ENCODE assay signal across 1 cellular context in the genomic region with DNA sequence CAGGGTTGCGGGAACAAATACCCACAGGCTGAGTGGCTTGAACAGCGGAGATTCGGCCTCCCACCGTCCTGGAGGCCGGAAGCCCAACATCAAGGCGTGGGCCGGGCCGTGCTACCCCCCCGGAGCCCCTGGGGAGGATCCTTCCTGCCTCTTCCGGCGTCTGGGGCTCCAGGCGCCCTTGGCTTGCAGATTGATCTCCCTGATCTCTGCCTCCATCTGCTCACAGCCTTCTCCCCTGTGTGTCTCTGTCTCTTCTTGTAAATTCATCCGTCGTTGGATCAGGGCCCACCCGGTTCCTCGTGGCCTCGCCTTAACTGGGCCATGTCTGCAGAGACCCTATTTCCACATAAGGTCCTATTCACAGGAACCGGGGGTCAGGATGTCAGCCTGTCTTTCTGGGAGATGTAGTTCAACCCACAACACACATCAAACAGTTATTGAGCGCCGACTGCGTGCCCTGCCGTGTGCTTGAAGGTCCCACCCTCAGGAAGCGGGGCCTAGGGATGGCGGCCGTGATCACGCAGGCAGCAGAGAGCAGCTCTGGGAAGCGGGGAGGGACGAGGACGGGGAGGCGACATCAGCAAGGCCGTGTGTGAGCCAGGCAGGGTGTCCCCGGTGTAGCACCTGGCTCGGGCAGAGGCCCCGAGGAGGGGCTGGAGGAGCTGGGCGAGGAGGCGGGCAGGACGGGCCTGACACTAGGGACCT.
TF ChIP-seq lines count a peak whose summit lies in the region.

No MANE protein-coding gene starts in this region.

TF ChIP-seq in K562, 482 proteins besides CTCF, POLR2A, EP300 and RAD21 (continues in another document):
- TF ChIP-seq NEUROD1 (IDR thresholded peaks at IDR 0.05; ENCODE audit: borderline replicate concordance, low read depth, low read length, partially characterized antibody) (peak; percentile 20), ZNF134 (CRISPR knock-in tag; conservative IDR thresholded peaks at IDR 0.05) (no peak), SOX6 (IDR thresholded peaks at IDR 0.05) (0 out of 2 replicates have a peak, but pooled peaks have one; percentile 15), ATF7 (IDR thresholded peaks at IDR 0.05) (0 out of 2 replicates have a peak, but pooled peaks have one; percentile 34), ZNF431 (CRISPR knock-in tag; IDR thresholded peaks at IDR 0.05) (no peak), HNRNPH1 (optimal IDR thresholded peaks at IDR 0.05; ENCODE audit: low read depth, low read length) (no peak), ETV1 (tag; conservative IDR thresholded peaks at IDR 0.05; ENCODE audit: low read depth) (peak; percentile 98), DPF2 (IDR thresholded peaks at IDR 0.05) (peak; percentile 66), SMAD4 (CRISPR knock-in tag; conservative IDR thresholded peaks at IDR 0.05) (peak; percentile 87), MEF2D (tag; conservative IDR thresholded peaks at IDR 0.05; ENCODE audit: low read depth) (no peak), GATAD2A (IDR thresholded peaks at IDR 0.05) (no peak), RFX1 (IDR thresholded peaks at IDR 0.05) (no peak), XRCC4 (IDR thresholded peaks at IDR 0.05; ENCODE audit: extremely low read depth, insufficient read depth, insufficient read length) (no peak), CBX1 (IDR thresholded peaks at IDR 0.05; ENCODE audit: low read depth) (peak; percentile 29; the same call in 1 of the 2 replicates), PHB (CRISPR knock-in tag; IDR thresholded peaks at IDR 0.05) (no peak), POLR2AphosphoS5 (IDR thresholded peaks at IDR 0.05; ENCODE audit: control insufficient read depth, insufficient read depth, low read depth, low read length) (no peak), NR2C1 (IDR thresholded peaks at IDR 0.05) (peak; percentile 73; the same call in 1 of the 2 replicates), NR2C1 (tag; IDR thresholded peaks at IDR 0.05) (peak; percentile 77; the same call in 1 of the 2 replicates), ZNF239 (CRISPR knock-in tag; IDR thresholded peaks at IDR 0.05) (no peak), NFRKB (IDR thresholded peaks at IDR 0.05; ENCODE audit: low read depth) (0 out of 2 replicates have a peak, but pooled peaks have one; percentile 53), SMARCA4 (IDR thresholded peaks at IDR 0.05) (peak; percentile 55), COPS2 (conservative IDR thresholded peaks at IDR 0.05) (no peak), PHF21A (IDR thresholded peaks at IDR 0.05; ENCODE audit: borderline replicate concordance, low read depth) (peak; percentile 63; the same call in 1 of the 2 replicates), ZNF124 (CRISPR knock-in tag; IDR thresholded peaks at IDR 0.05) (no peak), NCOR1 (IDR thresholded peaks at IDR 0.05) (peak; percentile 69), ZNF584 (CRISPR knock-in tag; IDR thresholded peaks at IDR 0.05; ENCODE audit: low read depth) (no peak), TCF3 (CRISPR knock-in tag; IDR thresholded peaks at IDR 0.05) (peak; percentile 40; the same call in 1 of the 2 replicates), SNIP1 (IDR thresholded peaks at IDR 0.05; ENCODE audit: low read depth) (peak; percentile 78), POLR2G (IDR thresholded peaks at IDR 0.05; ENCODE audit: low read depth, low read length) (peak; percentile 73), HDAC1 (IDR thresholded peaks at IDR 0.05) (peak in 1 of 2 experiments; percentile 39; a peak in 1 of 4 replicates), YY1 (IDR thresholded peaks at IDR 0.05; ENCODE audit: borderline replicate concordance in 1 of 3, control insufficient read depth in 1 of 3, extremely low read depth in 1 of 3, insufficient read depth in 3 of 3, insufficient read length in 1 of 3, insufficient replicate concordance in 2 of 3, low read depth in 1 of 3, low read length in 2 of 3) (peak in 2 of 3 experiments; percentile 16 to 25), HMG20A (CRISPR knock-in tag; conservative IDR thresholded peaks at IDR 0.05) (no peak), MBD2 (IDR thresholded peaks at IDR 0.05; ENCODE audit: borderline replicate concordance, low read depth) (0 out of 2 replicates have a peak, but pooled peaks have one; percentile 19), MECOM (CRISPR knock-in tag; IDR thresholded peaks at IDR 0.05) (no peak), NR2C2 (CRISPR knock-in tag; IDR thresholded peaks at IDR 0.05) (no peak), NR2C2 (tag; IDR thresholded peaks at IDR 0.05) (peak; percentile 78), POLR2B (IDR thresholded peaks at IDR 0.05; ENCODE audit: low read depth, partially characterized antibody) (no peak)
- TF ChIP-seq, protein P1, sequence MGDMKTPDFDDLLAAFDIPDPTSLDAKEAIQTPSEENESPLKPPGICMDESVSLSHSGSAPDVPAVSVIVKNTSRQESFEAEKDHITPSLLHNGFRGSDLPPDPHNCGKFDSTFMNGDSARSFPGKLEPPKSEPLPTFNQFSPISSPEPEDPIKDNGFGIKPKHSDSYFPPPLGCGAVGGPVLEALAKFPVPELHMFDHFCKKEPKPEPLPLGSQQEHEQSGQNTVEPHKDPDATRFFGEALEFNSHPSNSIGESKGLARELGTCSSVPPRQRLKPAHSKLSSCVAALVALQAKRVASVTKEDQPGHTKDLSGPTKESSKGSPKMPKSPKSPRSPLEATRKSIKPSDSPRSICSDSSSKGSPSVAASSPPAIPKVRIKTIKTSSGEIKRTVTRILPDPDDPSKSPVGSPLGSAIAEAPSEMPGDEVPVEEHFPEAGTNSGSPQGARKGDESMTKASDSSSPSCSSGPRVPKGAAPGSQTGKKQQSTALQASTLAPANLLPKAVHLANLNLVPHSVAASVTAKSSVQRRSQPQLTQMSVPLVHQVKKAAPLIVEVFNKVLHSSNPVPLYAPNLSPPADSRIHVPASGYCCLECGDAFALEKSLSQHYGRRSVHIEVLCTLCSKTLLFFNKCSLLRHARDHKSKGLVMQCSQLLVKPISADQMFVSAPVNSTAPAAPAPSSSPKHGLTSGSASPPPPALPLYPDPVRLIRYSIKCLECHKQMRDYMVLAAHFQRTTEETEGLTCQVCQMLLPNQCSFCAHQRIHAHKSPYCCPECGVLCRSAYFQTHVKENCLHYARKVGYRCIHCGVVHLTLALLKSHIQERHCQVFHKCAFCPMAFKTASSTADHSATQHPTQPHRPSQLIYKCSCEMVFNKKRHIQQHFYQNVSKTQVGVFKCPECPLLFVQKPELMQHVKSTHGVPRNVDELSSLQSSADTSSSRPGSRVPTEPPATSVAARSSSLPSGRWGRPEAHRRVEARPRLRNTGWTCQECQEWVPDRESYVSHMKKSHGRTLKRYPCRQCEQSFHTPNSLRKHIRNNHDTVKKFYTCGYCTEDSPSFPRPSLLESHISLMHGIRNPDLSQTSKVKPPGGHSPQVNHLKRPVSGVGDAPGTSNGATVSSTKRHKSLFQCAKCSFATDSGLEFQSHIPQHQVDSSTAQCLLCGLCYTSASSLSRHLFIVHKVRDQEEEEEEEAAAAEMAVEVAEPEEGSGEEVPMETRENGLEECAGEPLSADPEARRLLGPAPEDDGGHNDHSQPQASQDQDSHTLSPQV (IDR thresholded peaks at IDR 0.05), result peak; percentile 89
- TF ChIP-seq, protein P2, sequence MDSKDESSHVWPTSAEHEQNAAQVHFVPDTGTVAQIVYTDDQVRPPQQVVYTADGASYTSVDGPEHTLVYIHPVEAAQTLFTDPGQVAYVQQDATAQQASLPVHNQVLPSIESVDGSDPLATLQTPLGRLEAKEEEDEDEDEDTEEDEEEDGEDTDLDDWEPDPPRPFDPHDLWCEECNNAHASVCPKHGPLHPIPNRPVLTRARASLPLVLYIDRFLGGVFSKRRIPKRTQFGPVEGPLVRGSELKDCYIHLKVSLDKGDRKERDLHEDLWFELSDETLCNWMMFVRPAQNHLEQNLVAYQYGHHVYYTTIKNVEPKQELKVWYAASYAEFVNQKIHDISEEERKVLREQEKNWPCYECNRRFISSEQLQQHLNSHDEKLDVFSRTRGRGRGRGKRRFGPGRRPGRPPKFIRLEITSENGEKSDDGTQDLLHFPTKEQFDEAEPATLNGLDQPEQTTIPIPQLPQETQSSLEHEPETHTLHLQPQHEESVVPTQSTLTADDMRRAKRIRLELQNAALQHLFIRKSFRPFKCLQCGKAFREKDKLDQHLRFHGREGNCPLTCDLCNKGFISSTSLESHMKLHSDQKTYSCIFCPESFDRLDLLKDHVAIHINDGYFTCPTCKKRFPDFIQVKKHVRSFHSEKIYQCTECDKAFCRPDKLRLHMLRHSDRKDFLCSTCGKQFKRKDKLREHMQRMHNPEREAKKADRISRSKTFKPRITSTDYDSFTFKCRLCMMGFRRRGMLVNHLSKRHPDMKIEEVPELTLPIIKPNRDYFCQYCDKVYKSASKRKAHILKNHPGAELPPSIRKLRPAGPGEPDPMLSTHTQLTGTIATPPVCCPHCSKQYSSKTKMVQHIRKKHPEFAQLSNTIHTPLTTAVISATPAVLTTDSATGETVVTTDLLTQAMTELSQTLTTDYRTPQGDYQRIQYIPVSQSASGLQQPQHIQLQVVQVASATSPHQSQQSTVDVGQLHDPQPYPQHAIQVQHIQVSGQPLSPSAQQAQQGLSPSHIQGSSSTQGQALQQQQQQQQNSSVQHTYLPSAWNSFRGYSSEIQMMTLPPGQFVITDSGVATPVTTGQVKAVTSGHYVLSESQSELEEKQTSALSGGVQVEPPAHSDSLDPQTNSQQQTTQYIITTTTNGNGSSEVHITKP (IDR thresholded peaks at IDR 0.05; ENCODE audit: partially characterized antibody), result peak; percentile 63
- TF ChIP-seq, protein P3, sequence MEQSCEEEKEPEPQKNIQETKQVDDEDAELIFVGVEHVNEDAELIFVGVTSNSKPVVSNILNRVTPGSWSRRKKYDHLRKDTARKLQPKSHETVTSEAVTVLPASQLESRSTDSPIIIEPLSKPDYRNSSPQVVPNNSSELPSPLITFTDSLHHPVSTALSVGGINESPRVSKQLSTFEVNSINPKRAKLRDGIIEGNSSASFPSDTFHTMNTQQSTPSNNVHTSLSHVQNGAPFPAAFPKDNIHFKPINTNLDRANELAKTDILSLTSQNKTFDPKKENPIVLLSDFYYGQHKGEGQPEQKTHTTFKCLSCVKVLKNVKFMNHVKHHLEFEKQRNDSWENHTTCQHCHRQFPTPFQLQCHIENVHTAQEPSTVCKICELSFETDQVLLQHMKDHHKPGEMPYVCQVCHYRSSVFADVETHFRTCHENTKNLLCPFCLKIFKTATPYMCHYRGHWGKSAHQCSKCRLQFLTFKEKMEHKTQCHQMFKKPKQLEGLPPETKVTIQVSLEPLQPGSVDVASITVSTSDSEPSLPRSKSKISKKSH (CRISPR knock-in tag; IDR thresholded peaks at IDR 0.05), result no peak
- TF ChIP-seq, protein P4, sequence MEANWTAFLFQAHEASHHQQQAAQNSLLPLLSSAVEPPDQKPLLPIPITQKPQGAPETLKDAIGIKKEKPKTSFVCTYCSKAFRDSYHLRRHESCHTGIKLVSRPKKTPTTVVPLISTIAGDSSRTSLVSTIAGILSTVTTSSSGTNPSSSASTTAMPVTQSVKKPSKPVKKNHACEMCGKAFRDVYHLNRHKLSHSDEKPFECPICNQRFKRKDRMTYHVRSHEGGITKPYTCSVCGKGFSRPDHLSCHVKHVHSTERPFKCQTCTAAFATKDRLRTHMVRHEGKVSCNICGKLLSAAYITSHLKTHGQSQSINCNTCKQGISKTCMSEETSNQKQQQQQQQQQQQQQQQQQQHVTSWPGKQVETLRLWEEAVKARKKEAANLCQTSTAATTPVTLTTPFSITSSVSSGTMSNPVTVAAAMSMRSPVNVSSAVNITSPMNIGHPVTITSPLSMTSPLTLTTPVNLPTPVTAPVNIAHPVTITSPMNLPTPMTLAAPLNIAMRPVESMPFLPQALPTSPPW (CRISPR knock-in tag; IDR thresholded peaks at IDR 0.05), result peak; percentile 98
- TF ChIP-seq, protein P5, sequence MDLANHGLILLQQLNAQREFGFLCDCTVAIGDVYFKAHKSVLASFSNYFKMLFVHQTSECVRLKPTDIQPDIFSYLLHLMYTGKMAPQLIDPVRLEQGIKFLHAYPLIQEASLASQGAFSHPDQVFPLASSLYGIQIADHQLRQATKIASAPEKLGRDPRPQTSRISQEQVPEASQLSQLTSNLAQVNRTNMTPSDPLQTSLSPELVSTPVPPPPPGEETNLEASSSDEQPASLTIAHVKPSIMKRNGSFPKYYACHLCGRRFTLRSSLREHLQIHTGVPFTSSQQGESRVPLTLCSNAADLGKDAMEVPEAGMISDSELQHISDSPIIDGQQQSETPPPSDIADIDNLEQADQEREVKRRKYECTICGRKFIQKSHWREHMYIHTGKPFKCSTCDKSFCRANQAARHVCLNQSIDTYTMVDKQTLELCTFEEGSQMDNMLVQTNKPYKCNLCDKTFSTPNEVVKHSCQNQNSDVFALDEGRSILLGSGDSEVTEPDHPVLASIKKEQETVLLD (IDR thresholded peaks at IDR 0.05), result 0 out of 2 replicates have a peak, but pooled peaks have one; percentile 49
- TF ChIP-seq, protein P6, sequence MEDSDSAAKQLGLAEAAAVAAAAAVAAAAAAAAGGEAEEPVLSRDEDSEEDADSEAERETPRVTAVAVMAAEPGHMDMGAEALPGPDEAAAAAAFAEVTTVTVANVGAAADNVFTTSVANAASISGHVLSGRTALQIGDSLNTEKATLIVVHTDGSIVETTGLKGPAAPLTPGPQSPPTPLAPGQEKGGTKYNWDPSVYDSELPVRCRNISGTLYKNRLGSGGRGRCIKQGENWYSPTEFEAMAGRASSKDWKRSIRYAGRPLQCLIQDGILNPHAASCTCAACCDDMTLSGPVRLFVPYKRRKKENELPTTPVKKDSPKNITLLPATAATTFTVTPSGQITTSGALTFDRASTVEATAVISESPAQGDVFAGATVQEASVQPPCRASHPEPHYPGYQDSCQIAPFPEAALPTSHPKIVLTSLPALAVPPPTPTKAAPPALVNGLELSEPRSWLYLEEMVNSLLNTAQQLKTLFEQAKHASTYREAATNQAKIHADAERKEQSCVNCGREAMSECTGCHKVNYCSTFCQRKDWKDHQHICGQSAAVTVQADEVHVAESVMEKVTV (CRISPR knock-in tag; IDR thresholded peaks at IDR 0.05), result no peak
- TF ChIP-seq, protein P7, sequence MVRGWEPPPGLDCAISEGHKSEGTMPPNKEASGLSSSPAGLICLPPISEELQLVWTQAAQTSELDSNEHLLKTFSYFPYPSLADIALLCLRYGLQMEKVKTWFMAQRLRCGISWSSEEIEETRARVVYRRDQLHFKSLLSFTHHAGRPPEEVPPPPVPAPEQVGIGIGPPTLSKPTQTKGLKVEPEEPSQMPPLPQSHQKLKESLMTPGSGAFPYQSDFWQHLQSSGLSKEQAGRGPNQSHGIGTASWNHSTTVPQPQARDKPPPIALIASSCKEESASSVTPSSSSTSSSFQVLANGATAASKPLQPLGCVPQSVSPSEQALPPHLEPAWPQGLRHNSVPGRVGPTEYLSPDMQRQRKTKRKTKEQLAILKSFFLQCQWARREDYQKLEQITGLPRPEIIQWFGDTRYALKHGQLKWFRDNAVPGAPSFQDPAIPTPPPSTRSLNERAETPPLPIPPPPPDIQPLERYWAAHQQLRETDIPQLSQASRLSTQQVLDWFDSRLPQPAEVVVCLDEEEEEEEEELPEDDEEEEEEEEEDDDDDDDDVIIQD (CRISPR knock-in tag; IDR thresholded peaks at IDR 0.05), result no peak
